ENCODE assay signal across 25 cellular contexts in the genomic region with DNA sequence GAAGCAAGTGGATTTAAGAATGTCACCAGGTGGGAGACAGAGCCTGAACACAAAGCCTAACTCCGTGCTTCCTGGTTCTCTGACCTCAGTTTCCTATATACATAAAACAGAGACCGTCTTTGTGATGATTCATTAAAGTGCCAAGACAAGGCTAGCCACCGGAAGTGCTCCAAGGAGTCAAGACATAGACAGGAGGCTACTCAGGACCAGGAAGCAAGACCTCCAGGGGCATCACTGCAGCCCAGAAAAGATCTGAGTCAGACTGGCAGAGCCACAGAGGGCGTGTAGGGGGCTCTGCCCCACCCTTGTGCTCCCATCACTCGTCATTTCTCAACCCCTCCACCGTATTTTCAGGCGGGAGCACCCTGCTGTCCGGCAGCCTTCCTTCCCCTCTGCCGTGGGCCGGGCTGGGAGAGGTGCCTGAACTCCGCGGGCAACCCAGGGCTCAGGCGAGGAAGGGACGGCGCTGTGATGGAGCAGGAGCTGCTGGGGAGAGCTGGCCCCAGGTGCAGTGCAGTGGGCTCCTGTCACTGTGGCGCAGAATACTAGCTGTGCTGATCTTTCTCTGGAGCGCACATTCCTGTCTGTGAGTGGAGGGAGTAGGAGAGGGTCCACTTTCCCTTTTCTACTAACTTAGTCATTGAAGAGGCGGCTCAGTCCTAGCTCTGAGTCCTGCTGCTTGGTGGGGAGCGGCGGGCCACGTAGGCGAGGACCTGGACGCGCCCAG.
DNase-seq lines count a peak whose midpoint lies in the region; ATAC-seq and TF ChIP-seq lines count a peak whose summit lies in the region.
"Had no signal": no experiment of that assay in that cellular context is flagged by ENCODE, and none has a peak within 500 bp of the region (broad histone marks: within the 10 kb centered on the region; RNA-seq: fewer than 3 reads in every experiment).

No MANE protein-coding gene starts in this region.

- ATAC-seq in natural killer cell treated with Interleukin-12 subunit alpha and Interleukin-12 subunit beta and Interleukin-15 and Interleukin-18, amount 100 ng/mL, for 72 hours: peak; percentile 35 to 37
- ATAC-seq in natural killer cell (no peak), lower lobe of right lung (no peak)
- ATAC-seq: gastrocnemius medialis had no signal

- no peaks in the 10 kb centered on the region for H3K36me3 ChIP-seq in lower lobe of right lung
- H3K36me3 ChIP-seq: esophagus muscularis mucosa, gastrocnemius medialis, MG63, ovary, right atrium auricular region, stomach, transverse colon had no signal

- DNase-seq in natural killer cell treated with Interleukin-12 subunit alpha and Interleukin-12 subunit beta and Interleukin-15 and Interleukin-18, amount 100 ng/mL, for 72 hours (ENCODE audit: low spot score): no peak
- DNase-seq in natural killer cell (no peak), NB4 (ENCODE audit: low read depth) (peak; percentile 44), iPS-NIHi7 (ENCODE audit: extremely low spot score) (peak; percentile 36), GM10266 (ENCODE audit: extremely low spot score) (no peak), activated gamma-delta T cell (lab: John Stamatoyannopoulos, UW) (no peak), lower lobe of right lung (no peak), anterior cingulate cortex (lab: John Stamatoyannopoulos, UW) (no peak)
- DNase-seq: Caco-2; DMS79 treated with DMSO at 0.1 percent for 48 hours; effector CD8-positive, alpha-beta T cell; gastrocnemius medialis; hippocampal formation; MG63; NCI-H1694 treated with DMSO at 0.1 percent for 48 hours; ovary; stimulated activated CD4-positive, alpha-beta T cell treated with anti-CD3 and anti-CD28 coated beads, Interleukin-4, amount 100 ng/mL, for 24 hours; stomach; T-helper 9 cell; transverse colon had no signal

- peaks cover 20 to 23% of the 10 kb centered on the region in 2 donors for H3K27me3 Mint-ChIP-seq in natural killer cell treated with Interleukin-12 subunit alpha and Interleukin-12 subunit beta and Interleukin-15 and Interleukin-18, amount 100 ng/mL, for 72 hours
- peaks cover 4 to 7% of the 10 kb centered on the region in 2 donors for H3K27me3 Mint-ChIP-seq in natural killer cell (ENCODE audit: low read depth in 2 of 2)

- no peaks in the 10 kb centered on the region for H3K36me3 Mint-ChIP-seq in natural killer cell treated with Interleukin-12 subunit alpha and Interleukin-12 subunit beta and Interleukin-15 and Interleukin-18, amount 100 ng/mL, for 72 hours
- H3K36me3 Mint-ChIP-seq in natural killer cell: no peaks in the 10 kb centered on the region
- H3K36me3 Mint-ChIP-seq: activated naive CD8-positive, alpha-beta T cell had no signal

- H3K9me3 ChIP-seq in lower lobe of right lung: no peaks in the 10 kb centered on the region
- H3K9me3 ChIP-seq: Caco-2, esophagus muscularis mucosa, gastrocnemius medialis, MG63, ovary, right atrium auricular region, stomach, transverse colon had no signal

- no peak for TF ChIP-seq POLR2A in NB4 (IDR thresholded peaks at IDR 0.05; ENCODE audit: extremely low read depth, insufficient read length)

- no peak overlapping the region for H3K27ac ChIP-seq in lower lobe of right lung
- H3K27ac ChIP-seq: esophagus muscularis mucosa, gastrocnemius medialis, HL-60, ovary, right atrium auricular region, stomach, transverse colon had no signal

- no peak overlapping the region for H3K27ac Mint-ChIP-seq in natural killer cell treated with Interleukin-12 subunit alpha and Interleukin-12 subunit beta and Interleukin-15 and Interleukin-18, amount 100 ng/mL, for 72 hours
- no peak overlapping the region for H3K27ac Mint-ChIP-seq in natural killer cell
- H3K27ac Mint-ChIP-seq: activated naive CD8-positive, alpha-beta T cell; activated T-helper 1 cell treated with anti-CD3 and anti-CD28 coated beads, Interleukin-12 subunit alpha, Interleukin-12 subunit beta, Interleukin-2, Interleukin-4 antibody, amounts not matched to agents 30 ng/mL and 10 ng/mL and 1 ng/mL, durations not matched to agents 14 hours and 24 hours and 36 hours had no signal

- H3K4me1 ChIP-seq in lower lobe of right lung: no peaks in the 10 kb centered on the region
- H3K4me1 ChIP-seq: Caco-2, esophagus muscularis mucosa, gastrocnemius medialis, right atrium auricular region, stomach, transverse colon had no signal

- TF ChIP-seq CTCF in natural killer cell (IDR thresholded peaks at IDR 0.05) (no peak), NB4 (IDR thresholded peaks at IDR 0.05; ENCODE audit: low read depth, low read length) (no peak), GM10266 (IDR thresholded peaks at IDR 0.05; ENCODE audit: control insufficient read depth, insufficient read depth, low read depth, missing control alignments) (no peak), lower lobe of right lung (IDR thresholded peaks at IDR 0.05) (no peak)

- H3K4me3 ChIP-seq in NB4 (ENCODE audit: low read depth, low read length) (no peak overlapping the region), lower lobe of right lung (no peak overlapping the region)
- H3K4me3 ChIP-seq: esophagus muscularis mucosa, gastrocnemius medialis, MG63, ovary, right atrium auricular region, stomach, transverse colon had no signal

- peaks cover 21% of the 10 kb centered on the region for H3K27me3 ChIP-seq in lower lobe of right lung (ENCODE audit: low read depth)
- H3K27me3 ChIP-seq: gastrocnemius medialis, MG63, ovary, right atrium auricular region had no signal

- H3K9me3 Mint-ChIP-seq in natural killer cell treated with Interleukin-12 subunit alpha and Interleukin-12 subunit beta and Interleukin-15 and Interleukin-18, amount 100 ng/mL, for 72 hours: no peaks in the 10 kb centered on the region
- H3K9me3 Mint-ChIP-seq in natural killer cell: no peaks in the 10 kb centered on the region
- H3K9me3 Mint-ChIP-seq: activated T-helper 1 cell treated with anti-CD3 and anti-CD28 coated beads, Interleukin-12 subunit alpha, Interleukin-12 subunit beta, Interleukin-2, Interleukin-4 antibody, amounts not matched to agents 30 ng/mL and 10 ng/mL and 1 ng/mL, durations not matched to agents 14 hours and 24 hours and 36 hours had no signal

- intact Hi-C loops in natural killer cell (cut with micrococcal nuclease) (no loop called here), lower lobe of right lung (cut with DNase I) (no loop called here)

- no peak overlapping the region for H3K4me3 Mint-ChIP-seq in natural killer cell treated with Interleukin-12 subunit alpha and Interleukin-12 subunit beta and Interleukin-15 and Interleukin-18, amount 100 ng/mL, for 72 hours
- no peak overlapping the region for H3K4me3 Mint-ChIP-seq in natural killer cell
- H3K4me3 Mint-ChIP-seq: activated naive CD8-positive, alpha-beta T cell; activated T-helper 1 cell treated with anti-CD3 and anti-CD28 coated beads, Interleukin-12 subunit alpha, Interleukin-12 subunit beta, Interleukin-2, Interleukin-4 antibody, amounts not matched to agents 30 ng/mL and 10 ng/mL and 1 ng/mL, durations not matched to agents 14 hours and 24 hours and 36 hours had no signal

- peaks cover 0 to 3% of the 10 kb centered on the region in 2 donors for H3K4me1 Mint-ChIP-seq in natural killer cell treated with Interleukin-12 subunit alpha and Interleukin-12 subunit beta and Interleukin-15 and Interleukin-18, amount 100 ng/mL, for 72 hours (ENCODE audit: low read depth in 2 of 2)
- no peaks in the 10 kb centered on the region for H3K4me1 Mint-ChIP-seq in natural killer cell

Comparison
In these comparisons a context has a peak if more than half of its experiments do, and no peak if none do; other contexts are left out.
1. ATAC-seq: peak in natural killer cell treated with Interleukin-12 subunit alpha and Interleukin-12 subunit beta and Interleukin-15 and Interleukin-18, amount 100 ng/mL, for 72 hours (2 of 2); none in natural killer cell (0 of 3) and lower lobe of right lung (0 of 2).
2. DNase-seq: peak in NB4 (single experiment) and iPS-NIHi7 (single experiment); none in natural killer cell treated with Interleukin-12 subunit alpha and Interleukin-12 subunit beta and Interleukin-15 and Interleukin-18, amount 100 ng/mL, for 72 hours (single experiment), natural killer cell (single experiment), GM10266 (single experiment), activated gamma-delta T cell (single experiment), lower lobe of right lung (single experiment) and anterior cingulate cortex (0 of 58).